ENCODE assay signal across 23 cellular contexts in genomic region chr9:114303571-114303970, GRCh38. TPM values are rescaled to one million over a fixed set of nuclear protein-coding genes. Genes with fewer than 3 reads are reported as not detected.
DNase-seq lines count a peak whose midpoint lies in the region; ATAC-seq and TF ChIP-seq lines count a peak whose summit lies in the region.
"Had no signal": no experiment of that assay in that cellular context is flagged by ENCODE, and none has a peak within 500 bp of the region (broad histone marks: within the 10 kb centered on the region; RNA-seq: fewer than 3 reads in every experiment).

No MANE protein-coding gene starts in this region.

- H3K4me3 Mint-ChIP-seq in natural killer cell: no peak overlapping the region
- H3K4me3 Mint-ChIP-seq in natural killer cell treated with Interleukin-12 subunit alpha and Interleukin-12 subunit beta and Interleukin-15 and Interleukin-18, amount 100 ng/mL, for 72 hours: no peak overlapping the region
- H3K4me3 Mint-ChIP-seq: CD14-positive monocyte had no signal

- DNase-seq in natural killer cell (peak; percentile 7), ecto neural progenitor cell (ENCODE audit: low spot score) (peak; percentile 14), posterior vena cava (ENCODE audit: low spot score) (peak; percentile 11), ureter (ENCODE audit: low spot score) (peak; percentile 26)
- no peak for DNase-seq in natural killer cell treated with Interleukin-12 subunit alpha and Interleukin-12 subunit beta and Interleukin-15 and Interleukin-18, amount 100 ng/mL, for 72 hours (ENCODE audit: low spot score)
- DNase-seq: ACHN; AML-193; DMS 273 treated with DMSO at 0.1 percent for 48 hours; MV-4-11; NCI-H1417; NCI-H187 treated with DMSO at 0.1 percent for 48 hours; NCI-H345; NCI-H526 treated with DMSO at 0.1 percent for 48 hours; NK-92 treated with Interleukin-12 subunit alpha and Interleukin-12 subunit beta, amount 100 ng/mL, for 24 hours; OCI-M1 had no signal

- no peaks in the 10 kb centered on the region for H3K9me3 Mint-ChIP-seq in natural killer cell
- no peaks in the 10 kb centered on the region for H3K9me3 Mint-ChIP-seq in natural killer cell treated with Interleukin-12 subunit alpha and Interleukin-12 subunit beta and Interleukin-15 and Interleukin-18, amount 100 ng/mL, for 72 hours
- H3K9me3 Mint-ChIP-seq: CD14-positive monocyte had no signal

- intact Hi-C loops in natural killer cell (cut with micrococcal nuclease): no loop called here
- intact Hi-C loops in posterior vena cava (cut with DNase I): no loop called here

- H3K4me1 Mint-ChIP-seq in natural killer cell: no peaks in the 10 kb centered on the region
- peaks cover 0 to 3% of the 10 kb centered on the region in 2 donors for H3K4me1 Mint-ChIP-seq in natural killer cell treated with Interleukin-12 subunit alpha and Interleukin-12 subunit beta and Interleukin-15 and Interleukin-18, amount 100 ng/mL, for 72 hours (ENCODE audit: low read depth in 2 of 2)

- ATAC-seq in natural killer cell (no peak), GM18520 (IDR thresholded peaks at IDR 0.05; ENCODE audit: unreplicated experiment) (no peak), HG02938 (IDR thresholded peaks at IDR 0.05; ENCODE audit: unreplicated experiment) (no peak), HG03175 (IDR thresholded peaks at IDR 0.05; ENCODE audit: unreplicated experiment) (no peak)
- ATAC-seq in natural killer cell treated with Interleukin-12 subunit alpha and Interleukin-12 subunit beta and Interleukin-15 and Interleukin-18, amount 100 ng/mL, for 72 hours: no peak

- no peak for TF ChIP-seq CTCF in natural killer cell (IDR thresholded peaks at IDR 0.05)

- peaks cover 0 to 3% of the 10 kb centered on the region in 2 donors for H3K27me3 Mint-ChIP-seq in natural killer cell (ENCODE audit: low read depth in 2 of 2)
- H3K27me3 Mint-ChIP-seq in natural killer cell treated with Interleukin-12 subunit alpha and Interleukin-12 subunit beta and Interleukin-15 and Interleukin-18, amount 100 ng/mL, for 72 hours: no peaks in the 10 kb centered on the region

- H3K27ac Mint-ChIP-seq in natural killer cell: no peak overlapping the region
- H3K27ac Mint-ChIP-seq in natural killer cell treated with Interleukin-12 subunit alpha and Interleukin-12 subunit beta and Interleukin-15 and Interleukin-18, amount 100 ng/mL, for 72 hours: no peak overlapping the region
- H3K27ac Mint-ChIP-seq: CD14-positive monocyte had no signal

- no peaks in the 10 kb centered on the region for H3K36me3 Mint-ChIP-seq in natural killer cell
- H3K36me3 Mint-ChIP-seq in natural killer cell treated with Interleukin-12 subunit alpha and Interleukin-12 subunit beta and Interleukin-15 and Interleukin-18, amount 100 ng/mL, for 72 hours: no peaks in the 10 kb centered on the region
- H3K36me3 Mint-ChIP-seq: CD14-positive monocyte had no signal

RNA-seq across cellular contexts. Expression of gene ORM1, which starts 19.3 kb away (rescaled TPM):
- total RNA-seq in natural killer cell: under 1 TPM in 1 of 3 donors, not detected in 2; 1.00 TPM
- not detected for total RNA-seq in natural killer cell treated with Interleukin-12 subunit alpha and Interleukin-12 subunit beta and Interleukin-15 and Interleukin-18, amount 100 ng/mL, for 72 hours
- 1 to 10 TPM in 1 of 2 donors, not detected in 1; 1.8 TPM for total RNA-seq in posterior vena cava
- 3.3 TPM for total RNA-seq in ureter
- total RNA-seq: Daoy, H1, HT1080, RPMI7951 had no signal

RNA-seq across cellular contexts. Expression of gene ORM2, which starts 26.1 kb away (rescaled TPM):
- total RNA-seq in natural killer cell (not detected), posterior vena cava (not detected), ureter (not detected)
- not detected for total RNA-seq in natural killer cell treated with Interleukin-12 subunit alpha and Interleukin-12 subunit beta and Interleukin-15 and Interleukin-18, amount 100 ng/mL, for 72 hours
- total RNA-seq: Daoy, H1, HT1080, RPMI7951 had no signal
